In the genomic region with DNA sequence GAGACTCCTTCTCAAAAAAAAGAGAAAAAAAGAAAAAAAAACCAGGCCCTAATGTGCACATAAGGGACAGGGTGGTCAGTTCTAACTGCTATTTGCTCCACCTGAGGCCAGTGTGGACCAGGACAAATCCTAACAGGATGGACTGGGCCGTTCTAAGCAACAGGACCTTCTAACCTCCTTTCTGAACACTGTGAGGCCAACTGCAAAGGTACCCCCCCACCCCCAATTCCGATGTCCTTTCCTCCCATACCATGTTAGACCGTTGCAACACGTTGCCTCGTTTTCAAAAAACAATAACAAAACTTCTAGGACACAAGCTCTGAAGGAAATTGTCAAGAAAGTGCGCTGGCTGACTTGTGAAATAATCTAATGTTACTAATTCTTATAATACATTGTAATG, we compare ENCODE assay signal across 9 cellular contexts. TPM values are rescaled to one million over a fixed set of nuclear protein-coding genes. Genes with fewer than 3 reads are reported as not detected.
DNase-seq lines count a peak whose midpoint lies in the region; ATAC-seq and TF ChIP-seq lines count a peak whose summit lies in the region.
"Had no signal": no experiment of that assay in that cellular context is flagged by ENCODE, and none has a peak within 500 bp of the region (broad histone marks: within the 10 kb centered on the region; RNA-seq: fewer than 3 reads in every experiment).

No MANE protein-coding gene starts in this region.

- peaks cover 86% of the 10 kb centered on the region for H3K79me2 ChIP-seq in hepatocyte

- H3K4me1 ChIP-seq in hepatocyte (ENCODE audit: insufficient read depth): peaks cover 26% of the 10 kb centered on the region

- 27% methylated on average over 6 of the region's 6 CpGs for WGBS in hepatocyte (ENCODE audit: low lambda C conversion rate, missing lambda C conversion rate)

- no peaks in the 10 kb centered on the region for H3K27me3 ChIP-seq in hepatocyte

- H3K27me3 Mint-ChIP-seq in stimulated activated naive B cell treated with anti-CD40 and anti-IgM and Interleukin-4, amounts not matched to agents 10 μg/mL and 1 μg/mL and 100 μg/mL, for 72 hours: no peaks in the 10 kb centered on the region

- no peaks in the 10 kb centered on the region for H3K9me2 ChIP-seq in hepatocyte (replicated peaks; ENCODE audit: insufficient read depth)

- peak overlapping the region; percentile 99 for H3K27ac ChIP-seq in hepatocyte

- ATAC-seq in stimulated activated naive B cell treated with anti-CD40 and anti-IgM and Interleukin-4, amounts not matched to agents 10 μg/mL and 1 μg/mL and 100 μg/mL, for 72 hours (replicated peaks): no peak
- no peak for ATAC-seq in GM21390 (IDR thresholded peaks at IDR 0.05; ENCODE audit: unreplicated experiment)
- ATAC-seq in GM19035 (IDR thresholded peaks at IDR 0.05; ENCODE audit: unreplicated experiment): no peak

- H2AFZ ChIP-seq in hepatocyte: peak overlapping the region; percentile 84

- peak overlapping the region; percentile 89 for H3K4me2 ChIP-seq in hepatocyte

- DNase-seq in DMS 273 (lab: John Stamatoyannopoulos, UW; ENCODE audit: unreplicated experiment) (peak; percentile 53), DMS 273 treated with DMSO at 0.1 percent for 48 hours (lab: John Stamatoyannopoulos, UW) (no peak), hepatocyte (ENCODE audit: low spot score) (no peak), NCI-H526 (lab: John Stamatoyannopoulos, UW) (no peak)
- no peak for DNase-seq in stimulated activated naive B cell treated with anti-CD40 and anti-IgM and Interleukin-4, amounts not matched to agents 10 μg/mL and 1 μg/mL and 100 μg/mL, for 72 hours
- DNase-seq: NCI-H1092 had no signal

- peak overlapping the region; percentile 89 for H3K27ac Mint-ChIP-seq in stimulated activated naive B cell treated with anti-CD40 and anti-IgM and Interleukin-4, amounts not matched to agents 10 μg/mL and 1 μg/mL and 100 μg/mL, for 72 hours

- H3K36me3 ChIP-seq in hepatocyte (replicated peaks; ENCODE audit: insufficient read depth, low read depth): no peaks in the 10 kb centered on the region

- H3K9me3 ChIP-seq in hepatocyte (ENCODE audit: low read depth): no peaks in the 10 kb centered on the region

- H3K4me1 Mint-ChIP-seq in stimulated activated naive B cell treated with anti-CD40 and anti-IgM and Interleukin-4, amounts not matched to agents 10 μg/mL and 1 μg/mL and 100 μg/mL, for 72 hours: peaks cover 22 to 55% of the 10 kb centered on the region in 2 donors

- no peak for TF ChIP-seq CTCF in WI38 (IDR thresholded peaks at IDR 0.05; ENCODE audit: low read depth, low read length)
- TF ChIP-seq CTCF in hepatocyte (IDR thresholded peaks at IDR 0.05; ENCODE audit: poor library complexity): no peak

- H3K9me3 Mint-ChIP-seq in stimulated activated naive B cell treated with anti-CD40 and anti-IgM and Interleukin-4, amounts not matched to agents 10 μg/mL and 1 μg/mL and 100 μg/mL, for 72 hours: peaks cover 0 to 4% of the 10 kb centered on the region in 2 donors

- H3K4me3 ChIP-seq in WI38 (ENCODE audit: low read depth, low read length): peak overlapping the region; percentile 86
- H3K4me3 ChIP-seq in hepatocyte: peak overlapping the region; percentile 98

- H3K36me3 Mint-ChIP-seq in stimulated activated naive B cell treated with anti-CD40 and anti-IgM and Interleukin-4, amounts not matched to agents 10 μg/mL and 1 μg/mL and 100 μg/mL, for 72 hours: peaks cover 19 to 36% of the 10 kb centered on the region in 2 donors

- H3K4me3 Mint-ChIP-seq in stimulated activated naive B cell treated with anti-CD40 and anti-IgM and Interleukin-4, amounts not matched to agents 10 μg/mL and 1 μg/mL and 100 μg/mL, for 72 hours: peak overlapping the region; percentile 80 to 83

- H4K20me1 ChIP-seq in hepatocyte (ENCODE audit: insufficient read depth, poor library complexity, severe bottlenecking): peaks cover 37% of the 10 kb centered on the region

RNA-seq across cellular contexts. Expression of gene THAP4, which starts 1.2 kb away (rescaled TPM):
- 33.5 and 43.2 TPM in 2 replicates for total RNA-seq in hepatocyte
- 58.1 and 59.8 TPM in 2 replicates for polyA plus RNA-seq in hepatocyte

RNA-seq across cellular contexts. Expression of gene ATG4B, which starts 1.7 kb away (rescaled TPM):
- total RNA-seq in hepatocyte: 61.0 and 61.3 TPM in 2 replicates
- 108 and 126 TPM in 2 replicates for polyA plus RNA-seq in hepatocyte

RNA-seq across cellular contexts. Expression of gene DTYMK, which starts 50.9 kb away (rescaled TPM):
- 18.9 and 20.7 TPM in 2 replicates for total RNA-seq in hepatocyte
- polyA plus RNA-seq in hepatocyte: 52.3 and 55.5 TPM in 2 replicates
